21 cellular contexts compared by ENCODE assay signal in genomic region chr7:38321967-38322366, GRCh38.
"Had no signal": no experiment of that assay in that cellular context is flagged by ENCODE, and none has a peak within 500 bp of the region (broad histone marks: within the 10 kb centered on the region; RNA-seq: fewer than 3 reads in every experiment).

No MANE protein-coding gene starts in this region.

- DNase-seq: activated CD4-positive, alpha-beta T cell treated with anti-CD3 and anti-CD28 coated beads for 1 hour; activated CD4-positive, alpha-beta T cell treated with anti-CD3 and anti-CD28 coated beads, Interleukin-2, amount 50 U/mL, for 1 hour; activated CD8-positive, alpha-beta memory T cell treated with anti-CD3 and anti-CD28 coated beads for 24 hours; activated effector memory CD4-positive, alpha-beta T cell treated with Interleukin-2 at 50 U/mL for 16 hours; activated gamma-delta T cell treated with Interleukin-2 at 50 U/mL for 16 hours; activated naive CD4-positive, alpha-beta T cell treated with anti-CD3 and anti-CD28 coated beads, Interleukin-2, amount 50 U/mL, for 16 hours; activated T-cell treated with anti-CD3 and anti-CD28 coated beads, Interleukin-2, amount 50 U/mL, for 4 hours; effector memory CD4-positive, alpha-beta T cell; endodermal cell; head of caudate nucleus; T-helper 2 cell had no signal

- H3K27ac Mint-ChIP-seq: activated naive CD8-positive, alpha-beta T cell; activated T-helper 17 cell treated with anti-CD3 and anti-CD28 coated beads, Interleukin-2, amount 50 U/mL, for 72 hours; dendritic cell treated with granulocyte-macrophage colony-stimulating factor and Interleukin-4, amounts not matched to agents 40 ng/mL and 50 ng/mL, for 4 days; endodermal cell; WTC11 had no signal

- H3K27me3 ChIP-seq: brain microvascular endothelial cell had no signal

- H3K36me3 ChIP-seq: brain microvascular endothelial cell had no signal

- H3K27me3 Mint-ChIP-seq: activated CD8-positive, alpha-beta T cell treated with anti-CD3 and anti-CD28 coated beads for 36 hours; activated naive CD8-positive, alpha-beta T cell; activated T-helper 17 cell treated with anti-CD3 and anti-CD28 coated beads, Interleukin-2, amount 50 U/mL, for 72 hours; central memory CD8-positive, alpha-beta T cell had no signal

- H3K4me3 Mint-ChIP-seq: activated naive CD8-positive, alpha-beta T cell; activated T-cell treated with anti-CD3 and anti-CD28 coated beads, Interleukin-2, amount 50 U/mL, for 4 hours; activated T-helper 17 cell treated with anti-CD3 and anti-CD28 coated beads, Interleukin-2, amount 50 U/mL, for 72 hours; central memory CD8-positive, alpha-beta T cell; dendritic cell treated with granulocyte-macrophage colony-stimulating factor and Interleukin-4, amounts not matched to agents 40 ng/mL and 50 ng/mL, for 4 days; endodermal cell; WTC11 had no signal

- H3K9me3 Mint-ChIP-seq: activated CD8-positive, alpha-beta T cell treated with anti-CD3 and anti-CD28 coated beads for 36 hours; activated T-cell treated with anti-CD3 and anti-CD28 coated beads, Interleukin-2, amount 50 U/mL, for 4 hours; activated T-helper 17 cell treated with anti-CD3 and anti-CD28 coated beads, Interleukin-2, amount 50 U/mL, for 72 hours; central memory CD8-positive, alpha-beta T cell; dendritic cell treated with granulocyte-macrophage colony-stimulating factor and Interleukin-4, amounts not matched to agents 40 ng/mL and 50 ng/mL, for 4 days; endodermal cell; WTC11 had no signal

- H3K4me1 Mint-ChIP-seq: activated T-helper 17 cell treated with anti-CD3 and anti-CD28 coated beads, Interleukin-2, amount 50 U/mL, for 72 hours had no signal

- H3K4me3 ChIP-seq: coronary artery, dorsolateral prefrontal cortex had no signal

- ATAC-seq: esophagus mucosa, WTC11 had no signal

- H3K27ac ChIP-seq: coronary artery, dorsolateral prefrontal cortex had no signal

- H3K36me3 Mint-ChIP-seq: activated naive CD8-positive, alpha-beta T cell; WTC11 had no signal
